16 cellular contexts compared by ENCODE assay signal in the genomic region with DNA sequence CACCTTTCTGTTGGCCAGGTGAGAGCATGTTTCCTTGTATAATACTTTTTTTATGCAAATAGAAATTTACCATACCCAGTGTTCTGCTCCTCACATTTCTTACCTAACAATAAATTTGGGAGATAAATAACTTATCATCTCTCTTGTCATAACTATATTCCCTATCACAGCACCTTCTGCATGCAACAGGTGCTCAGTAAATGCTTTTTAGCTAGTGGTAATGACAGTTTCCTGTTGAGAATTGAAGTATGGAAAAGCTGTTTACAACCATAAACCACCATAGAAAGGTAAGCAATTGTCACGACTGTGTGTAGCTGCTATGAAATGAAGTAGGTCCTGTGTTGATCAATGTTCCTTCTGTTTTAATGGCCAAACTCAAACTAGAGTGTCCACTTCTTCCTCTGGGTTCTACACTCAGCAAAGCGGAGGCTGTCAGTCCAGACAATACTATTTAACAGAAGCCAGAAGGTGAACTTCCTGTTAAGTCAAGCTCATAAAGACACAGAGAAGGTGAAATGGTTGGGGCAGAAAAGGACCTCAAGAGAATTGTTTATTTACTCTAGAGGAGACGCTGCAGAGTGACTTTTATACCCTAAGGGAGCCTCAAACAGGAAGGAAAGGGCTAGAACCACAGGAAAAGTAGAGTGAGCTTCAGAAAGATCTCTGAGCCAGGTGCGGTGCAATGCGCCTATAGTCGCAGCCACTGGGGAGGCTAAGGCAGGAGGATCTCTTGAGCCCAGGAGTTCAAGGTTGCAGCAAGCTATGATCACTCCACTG.
A peak's percentile ranks its signal among the peaks of the same experiment; 100 is the strongest.
DNase-seq lines count a peak whose midpoint lies in the region; ATAC-seq and TF ChIP-seq lines count a peak whose summit lies in the region.
"Had no signal": no experiment of that assay in that cellular context is flagged by ENCODE, and none has a peak within 500 bp of the region (broad histone marks: within the 10 kb centered on the region; RNA-seq: fewer than 3 reads in every experiment).

No MANE protein-coding gene starts in this region.

- no peak for TF ChIP-seq CTCF in breast epithelium (IDR thresholded peaks at IDR 0.05)

- H3K27ac ChIP-seq in CD4-positive, CD25-positive, alpha-beta regulatory T cell (ENCODE audit: insufficient read depth, low read length, poor library complexity, severe bottlenecking): peak overlapping the region; percentile 63
- H3K27ac ChIP-seq in breast epithelium: no peak overlapping the region
- H3K27ac ChIP-seq: adrenal gland, hepatocyte, left ventricle myocardium inferior, neural progenitor cell, sigmoid colon had no signal

- in situ Hi-C loops in KBM-7 (cut with MboI; ENCODE audit: low pct_unique_long_range_greater_than_20kb, low sequenced_read_pairs): no loop called here

- H3K27me3 ChIP-seq in CD4-positive, CD25-positive, alpha-beta regulatory T cell (ENCODE audit: control insufficient read depth, insufficient read depth, low read length): no peaks in the 10 kb centered on the region
- H3K27me3 ChIP-seq in breast epithelium: no peaks in the 10 kb centered on the region
- H3K27me3 ChIP-seq: adrenal gland, hepatocyte, neural progenitor cell, sigmoid colon had no signal

- peak overlapping the region; percentile 34 to 83 (median 57) for H3K27ac Mint-ChIP-seq in CD4-positive, CD25-positive, alpha-beta regulatory T cell
- H3K27ac Mint-ChIP-seq in activated CD8-positive, alpha-beta T cell treated with anti-CD3 and anti-CD28 coated beads, Interleukin-2, amount 10 ng/mL, durations not matched to agents 7 days and 5 days: peak overlapping the region; percentile 85
- H3K27ac Mint-ChIP-seq: neural progenitor cell had no signal

- peak overlapping the region in 3 of 4 donors; percentile 41 to 48 (median 44) for H3K4me3 Mint-ChIP-seq in CD4-positive, CD25-positive, alpha-beta regulatory T cell
- peak overlapping the region; percentile 3 for H3K4me3 Mint-ChIP-seq in activated CD8-positive, alpha-beta T cell treated with anti-CD3 and anti-CD28 coated beads, Interleukin-2, amount 10 ng/mL, durations not matched to agents 7 days and 5 days
- H3K4me3 Mint-ChIP-seq: neural progenitor cell had no signal

- H3K36me3 Mint-ChIP-seq in CD4-positive, CD25-positive, alpha-beta regulatory T cell: no peaks in the 10 kb centered on the region
- peaks cover 5% of the 10 kb centered on the region for H3K36me3 Mint-ChIP-seq in activated CD8-positive, alpha-beta T cell treated with anti-CD3 and anti-CD28 coated beads, Interleukin-2, amount 10 ng/mL, durations not matched to agents 7 days and 5 days (ENCODE audit: low read depth)
- H3K36me3 Mint-ChIP-seq: neural progenitor cell had no signal

- H3K4me1 ChIP-seq in CD4-positive, CD25-positive, alpha-beta regulatory T cell (ENCODE audit: control insufficient read depth, insufficient read depth, low read length, poor library complexity, severe bottlenecking): peaks cover 25% of the 10 kb centered on the region
- H3K4me1 ChIP-seq in breast epithelium: no peaks in the 10 kb centered on the region
- H3K4me1 ChIP-seq: adrenal gland, left ventricle myocardium inferior, neural progenitor cell, sigmoid colon had no signal

- ATAC-seq in CD4-positive, CD25-positive, alpha-beta regulatory T cell (ENCODE audit: low read depth in 2 of 2): peak; percentile 39 to 52
- ATAC-seq in activated CD8-positive, alpha-beta T cell treated with anti-CD3 and anti-CD28 coated beads, Interleukin-2, amount 10 ng/mL, durations not matched to agents 7 days and 5 days: peak; percentile 84
- no peak for ATAC-seq in GM21786 (IDR thresholded peaks at IDR 0.05; ENCODE audit: unreplicated experiment)

- H3K9me3 Mint-ChIP-seq in CD4-positive, CD25-positive, alpha-beta regulatory T cell: peaks cover 0 to 3% (median 0%) of the 10 kb centered on the region in 7 donors
- peaks cover 11% of the 10 kb centered on the region for H3K9me3 Mint-ChIP-seq in activated CD8-positive, alpha-beta T cell treated with anti-CD3 and anti-CD28 coated beads, Interleukin-2, amount 10 ng/mL, durations not matched to agents 7 days and 5 days (ENCODE audit: insufficient read depth)

- POLR2A ChIA-PET in activated CD8-positive, alpha-beta T cell treated with anti-CD3 and anti-CD28 coated beads, Interleukin-2, amount 10 ng/mL, durations not matched to agents 7 days and 5 days (lab: Charles Lee): interaction anchor here (0.8 to 1.4 kb wide), 3 partner anchors 26 to 422 kb away, joined by 3 to 4 read pairs (median 4); a partner anchor contains a TSS

- peaks cover 8 to 39% (median 28%) of the 10 kb centered on the region in 4 donors for H3K4me1 Mint-ChIP-seq in CD4-positive, CD25-positive, alpha-beta regulatory T cell
- H3K4me1 Mint-ChIP-seq in activated CD8-positive, alpha-beta T cell treated with anti-CD3 and anti-CD28 coated beads, Interleukin-2, amount 10 ng/mL, durations not matched to agents 7 days and 5 days (ENCODE audit: low read depth): peaks cover 33% of the 10 kb centered on the region

- no peak for TF ChIP-seq POLR2A in breast epithelium (IDR thresholded peaks at IDR 0.05)

- peaks cover 5% of the 10 kb centered on the region for H3K27me3 Mint-ChIP-seq in CD4-positive, CD25-positive, alpha-beta regulatory T cell
- H3K27me3 Mint-ChIP-seq in activated CD8-positive, alpha-beta T cell treated with anti-CD3 and anti-CD28 coated beads, Interleukin-2, amount 10 ng/mL, durations not matched to agents 7 days and 5 days (ENCODE audit: low read depth): no peaks in the 10 kb centered on the region

- CTCF ChIA-PET in activated CD8-positive, alpha-beta T cell treated with anti-CD3 and anti-CD28 coated beads, Interleukin-2, amount 10 ng/mL, durations not matched to agents 7 days and 5 days (lab: Charles Lee): interaction anchor here (0.6 to 2.0 kb wide), 9 partner anchors 9 to 439 kb away, joined by 3 to 8 read pairs (median 3); a partner anchor contains a TSS

- H3K36me3 ChIP-seq in CD4-positive, CD25-positive, alpha-beta regulatory T cell (ENCODE audit: control insufficient read depth, insufficient read depth, low read length): no peaks in the 10 kb centered on the region
- no peaks in the 10 kb centered on the region for H3K36me3 ChIP-seq in breast epithelium
- H3K36me3 ChIP-seq: adrenal gland, left ventricle myocardium inferior, neural progenitor cell, sigmoid colon had no signal

- peak in 2 of 3 donors; percentile 30 to 77 for DNase-seq in CD4-positive, CD25-positive, alpha-beta regulatory T cell
- DNase-seq in GF-D8 (lab: John Stamatoyannopoulos, UW) (peak; percentile 20), KBM-7 (peak; percentile 33), NCI-H2196 treated with DMSO at 0.1 percent for 48 hours (lab: John Stamatoyannopoulos, UW; ENCODE audit: unreplicated experiment) (no peak), breast epithelium (ENCODE audit: low spot score in 2 of 2) (no peak), cerebellum (ENCODE audit: low spot score) (no peak)
- DNase-seq in activated CD8-positive, alpha-beta T cell treated with anti-CD3 and anti-CD28 coated beads, Interleukin-2, amount 10 ng/mL, durations not matched to agents 7 days and 5 days: peak; percentile 48
- DNase-seq: adrenal gland, C1 segment of cervical spinal cord, cortex of kidney, left ventricle myocardium inferior, NCI-H226, sigmoid colon had no signal

- intact Hi-C loops in breast epithelium (cut with DNase I; ENCODE audit: low total_unique reads): no loop called here

- peak overlapping the region; percentile 70 for H3K4me3 ChIP-seq in CD4-positive, CD25-positive, alpha-beta regulatory T cell (ENCODE audit: low read depth, low read length)
- no peak overlapping the region for H3K4me3 ChIP-seq in breast epithelium
- H3K4me3 ChIP-seq: adrenal gland, hepatocyte, left ventricle myocardium inferior, neural progenitor cell, sigmoid colon had no signal

- H3K9me3 ChIP-seq in CD4-positive, CD25-positive, alpha-beta regulatory T cell (ENCODE audit: control insufficient read depth in 2 of 2, low read length in 2 of 2): no peaks in the 10 kb centered on the region
- H3K9me3 ChIP-seq in breast epithelium: no peaks in the 10 kb centered on the region
- H3K9me3 ChIP-seq: adrenal gland, sigmoid colon had no signal

Comparison
In these comparisons a context has a peak if more than half of its experiments do, and no peak if none do; other contexts are left out.
1. DNase-seq: peak in CD4-positive, CD25-positive, alpha-beta regulatory T cell (2 of 3), GF-D8 (single experiment), KBM-7 (single experiment) and activated CD8-positive, alpha-beta T cell treated with anti-CD3 and anti-CD28 coated beads, Interleukin-2, amount 10 ng/mL, durations not matched to agents 7 days and 5 days (single experiment); none in NCI-H2196 treated with DMSO at 0.1 percent for 48 hours (single experiment), breast epithelium (0 of 2) and cerebellum (single experiment).